In genomic region chr16:30491744-30492308, GRCh38 we compare ENCODE assay signal across 9 cellular contexts. TPM values are rescaled to one million over a fixed set of nuclear protein-coding genes. Genes with fewer than 3 reads are reported as not detected.
A peak's percentile ranks its signal among the peaks of the same experiment; 100 is the strongest.
DNase-seq lines count a peak whose midpoint lies in the region; TF ChIP-seq lines count a peak whose summit lies in the region.
"Had no signal": no experiment of that assay in that cellular context is flagged by ENCODE, and none has a peak within 500 bp of the region (broad histone marks: within the 10 kb centered on the region; RNA-seq: fewer than 3 reads in every experiment).

No MANE protein-coding gene starts in this region.

- H3K9me3 ChIP-seq in prostate gland (no peaks in the 10 kb centered on the region), BE2C (no peaks in the 10 kb centered on the region), H9 (ENCODE audit: control insufficient read depth, low read depth, low read length) (no peaks in the 10 kb centered on the region)

- intact Hi-C loops in prostate gland (cut with DNase I), result no loop called here

- H3K23ac ChIP-seq in H9 (ENCODE audit: insufficient read length, low read depth, low read length), result no peak overlapping the region

- H2BK12ac ChIP-seq in H9 (ENCODE audit: insufficient read length, low read depth, low read length), result no peak overlapping the region

- H4K8ac ChIP-seq in H9 (replicated peaks; ENCODE audit: insufficient read length, low read depth, low read length), result no peak overlapping the region

- H3T11ph ChIP-seq in H9 (ENCODE audit: low read length), result no peak overlapping the region

- peaks cover 17% of the 10 kb centered on the region for H3K27me3 Mint-ChIP-seq in H9 (ENCODE audit: low read depth)

- H4K91ac ChIP-seq in H9 (ENCODE audit: insufficient read length, low read depth, low read length), result no peak overlapping the region

- H3K4me3 Mint-ChIP-seq in H9, result no peak overlapping the region

- H2BK5ac ChIP-seq in H9 (ENCODE audit: insufficient read length, low read length), result no peak overlapping the region

- no peak overlapping the region for H2BK20ac ChIP-seq in H9 (ENCODE audit: low read depth, low read length, poor library complexity, severe bottlenecking)

- H3K23me2 ChIP-seq in H9 (ENCODE audit: insufficient read length, low read depth, low read length, poor library complexity, severe bottlenecking), result no peaks in the 10 kb centered on the region

- no peak overlapping the region for H2BK15ac ChIP-seq in H9 (ENCODE audit: low read depth, low read length)

- no peak overlapping the region for H3K18ac ChIP-seq in H9 (ENCODE audit: insufficient read length, low read depth, low read length)

- no peak overlapping the region for H4K5ac ChIP-seq in H9 (ENCODE audit: insufficient read length, low read depth, low read length)

- no peaks in the 10 kb centered on the region for H3K36me3 Mint-ChIP-seq in H9 (ENCODE audit: insufficient read depth in 1 of 3, low read depth in 3 of 3)

- peak; percentile 53 for DNase-seq in DMS 273 (lab: John Stamatoyannopoulos, UW; ENCODE audit: unreplicated experiment)
- no peak for DNase-seq in DMS 273 treated with DMSO at 0.1 percent for 48 hours (lab: John Stamatoyannopoulos, UW)
- peak; percentile 76 to 81 for DNase-seq in cardiac fibroblast (ENCODE audit: low read depth in 2 of 2)
- DNase-seq in prostate gland (ENCODE audit: low spot score), result peak; percentile 25
- DNase-seq in NCI-H2029 (lab: John Stamatoyannopoulos, UW), result no peak
- DNase-seq in BE2C, result no peak
- no peak for DNase-seq in H9

- H3K4me3 ChIP-seq in cardiac fibroblast (replicated peaks in 1 of 2; ENCODE audit: low read depth in 2 of 2, low read length in 2 of 2) (no peak overlapping the region), prostate gland (no peak overlapping the region), BE2C (ENCODE audit: low read depth, low read length) (no peak overlapping the region)

- H3K4me1 Mint-ChIP-seq in H9, result peaks cover 14 to 24% of the 10 kb centered on the region in 2 experiments

- H3K4me1 ChIP-seq in prostate gland (replicated peaks) (no peaks in the 10 kb centered on the region), BE2C (no peaks in the 10 kb centered on the region), H9 (ENCODE audit: insufficient read depth, low read length) (no peaks in the 10 kb centered on the region; the same call in 1 of the 2 replicates)

- no peak overlapping the region for H3K9ac ChIP-seq in H9 (ENCODE audit: extremely low read depth, insufficient read length, low read length)

- no peaks in the 10 kb centered on the region for H3K79me2 ChIP-seq in H9 (ENCODE audit: insufficient read depth, low read length)

- no peaks in the 10 kb centered on the region for H3K36me3 ChIP-seq in prostate gland
- H3K36me3 ChIP-seq in BE2C, result no peaks in the 10 kb centered on the region

- H3K27ac ChIP-seq in prostate gland, result no peak overlapping the region
- no peak overlapping the region for H3K27ac ChIP-seq in H9 (ENCODE audit: insufficient read length, low read depth, low read length)
- H3K27ac ChIP-seq: 22Rv1 had no signal

- H3K9me3 Mint-ChIP-seq in H9, result no peaks in the 10 kb centered on the region; a peak in 3 of 5 replicates

- TF ChIP-seq CTCF in cardiac fibroblast (IDR thresholded peaks at IDR 0.05; ENCODE audit: low read depth, low read length), result no peak
- TF ChIP-seq CTCF in prostate gland (IDR thresholded peaks at IDR 0.05), result no peak
- TF ChIP-seq CTCF in BE2C (IDR thresholded peaks at IDR 0.05; ENCODE audit: low read depth, low read length), result no peak
- no peak for TF ChIP-seq CTCF in H9 (conservative IDR thresholded peaks at IDR 0.05)

- H2AFZ ChIP-seq in H9 (ENCODE audit: low read length), result no peak overlapping the region

- no peak overlapping the region for H2BK120ac ChIP-seq in H9 (ENCODE audit: low read depth, low read length, poor library complexity, severe bottlenecking)

- no peak for TF ChIP-seq POLR2A in prostate gland (IDR thresholded peaks at IDR 0.05)

- no peak overlapping the region for H3K4ac ChIP-seq in H9 (ENCODE audit: low read depth, low read length)

- H2AK5ac ChIP-seq in H9 (ENCODE audit: insufficient read length, low read length), result no peak overlapping the region

- WGBS in prostate gland, result 61% methylated on average over 6 of the region's 6 CpGs
- no CpG with 5 or more reads among the region's 6 CpGs for WGBS in H9 (ENCODE audit: extremely low coverage, insufficient read length, low lambda C conversion rate)

- H3K14ac ChIP-seq in H9 (ENCODE audit: insufficient read depth, low read length), result no peak overlapping the region

- no peaks in the 10 kb centered on the region for H4K20me1 ChIP-seq in H9 (ENCODE audit: control insufficient read depth, insufficient read depth, insufficient read length)

- no peak overlapping the region for H3K4me2 ChIP-seq in H9 (ENCODE audit: insufficient read depth, insufficient read length, low read length)

- H3K27ac Mint-ChIP-seq in H9, result no peak overlapping the region

- H3K79me1 ChIP-seq in H9 (ENCODE audit: insufficient read depth, low read depth, low read length, poor library complexity, severe bottlenecking), result no peaks in the 10 kb centered on the region

- no peak overlapping the region for H3K56ac ChIP-seq in H9 (ENCODE audit: insufficient read length, low read depth, low read length)

- H3K27me3 ChIP-seq in prostate gland (replicated peaks; ENCODE audit: insufficient read depth) (no peaks in the 10 kb centered on the region), BE2C (no peaks in the 10 kb centered on the region), H9 (ENCODE audit: insufficient read depth, low read length) (no peaks in the 10 kb centered on the region)

TF ChIP-seq in PFSK-1, 5 proteins besides CTCF, POLR2A, EP300 and RAD21:
- TF ChIP-seq, protein P1, sequence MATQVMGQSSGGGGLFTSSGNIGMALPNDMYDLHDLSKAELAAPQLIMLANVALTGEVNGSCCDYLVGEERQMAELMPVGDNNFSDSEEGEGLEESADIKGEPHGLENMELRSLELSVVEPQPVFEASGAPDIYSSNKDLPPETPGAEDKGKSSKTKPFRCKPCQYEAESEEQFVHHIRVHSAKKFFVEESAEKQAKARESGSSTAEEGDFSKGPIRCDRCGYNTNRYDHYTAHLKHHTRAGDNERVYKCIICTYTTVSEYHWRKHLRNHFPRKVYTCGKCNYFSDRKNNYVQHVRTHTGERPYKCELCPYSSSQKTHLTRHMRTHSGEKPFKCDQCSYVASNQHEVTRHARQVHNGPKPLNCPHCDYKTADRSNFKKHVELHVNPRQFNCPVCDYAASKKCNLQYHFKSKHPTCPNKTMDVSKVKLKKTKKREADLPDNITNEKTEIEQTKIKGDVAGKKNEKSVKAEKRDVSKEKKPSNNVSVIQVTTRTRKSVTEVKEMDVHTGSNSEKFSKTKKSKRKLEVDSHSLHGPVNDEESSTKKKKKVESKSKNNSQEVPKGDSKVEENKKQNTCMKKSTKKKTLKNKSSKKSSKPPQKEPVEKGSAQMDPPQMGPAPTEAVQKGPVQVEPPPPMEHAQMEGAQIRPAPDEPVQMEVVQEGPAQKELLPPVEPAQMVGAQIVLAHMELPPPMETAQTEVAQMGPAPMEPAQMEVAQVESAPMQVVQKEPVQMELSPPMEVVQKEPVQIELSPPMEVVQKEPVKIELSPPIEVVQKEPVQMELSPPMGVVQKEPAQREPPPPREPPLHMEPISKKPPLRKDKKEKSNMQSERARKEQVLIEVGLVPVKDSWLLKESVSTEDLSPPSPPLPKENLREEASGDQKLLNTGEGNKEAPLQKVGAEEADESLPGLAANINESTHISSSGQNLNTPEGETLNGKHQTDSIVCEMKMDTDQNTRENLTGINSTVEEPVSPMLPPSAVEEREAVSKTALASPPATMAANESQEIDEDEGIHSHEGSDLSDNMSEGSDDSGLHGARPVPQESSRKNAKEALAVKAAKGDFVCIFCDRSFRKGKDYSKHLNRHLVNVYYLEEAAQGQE (IDR thresholded peaks at IDR 0.05; ENCODE audit: insufficient read depth in 1 of 2, low read depth in 2 of 2, low read length in 2 of 2), result peak; percentile 36 to 82; a peak in 2 of 4 replicates
- TF ChIP-seq FOXP2 (optimal IDR thresholded peaks at IDR 0.05; ENCODE audit: borderline replicate concordance, extremely low read depth, extremely low read length, insufficient read depth), result no peak

RNA-seq across cellular contexts. Expression of gene ITGAL, which starts 19.3 kb away (rescaled TPM):
- polyA plus RNA-seq in PFSK-1 (2012; ENCODE audit: insufficient read length, low read depth), result not detected
- total RNA-seq in prostate gland, result 10 to 100 TPM in 1 of 2 donors, 1 to 10 TPM in 1; 2.5 to 12.7 TPM
- not detected for polyA plus RNA-seq in BE2C (2012; ENCODE audit: insufficient read depth, insufficient read length, low read depth)
- total RNA-seq in H9 (2021), result not detected in 2 replicates

RNA-seq across cellular contexts. Expression of gene ZNF768, which starts 34.5 kb away (rescaled TPM):
- 111 TPM for polyA plus RNA-seq in PFSK-1 (2012; ENCODE audit: insufficient read length, low read depth)
- 10 to 100 TPM; 46.5 to 61.1 TPM for total RNA-seq in prostate gland
- 131 TPM for polyA plus RNA-seq in BE2C (2012; ENCODE audit: insufficient read depth, insufficient read length, low read depth)
- 39.0 and 40.0 TPM in 2 replicates for total RNA-seq in H9 (2021)

RNA-seq across cellular contexts. Expression of gene ZNF747, which starts 42.8 kb away (rescaled TPM):
- polyA plus RNA-seq in PFSK-1 (2012; ENCODE audit: insufficient read length, low read depth), result 2.6 TPM
- total RNA-seq in prostate gland, result 10 to 100 TPM; 15.8 to 22.6 TPM
- polyA plus RNA-seq in BE2C (2012; ENCODE audit: insufficient read depth, insufficient read length, low read depth), result 6.4 TPM
- 17.5 and 18.4 TPM in 2 replicates for total RNA-seq in H9 (2021)

RNA-seq across cellular contexts. Expression of gene SEPHS2, which starts 46.2 kb away (rescaled TPM):
- polyA plus RNA-seq in PFSK-1 (2012; ENCODE audit: insufficient read length, low read depth), result 44.7 TPM
- total RNA-seq in prostate gland (10 to 100 TPM; 33.7 to 58.9 TPM), H9 (2021) (52.6 and 54.1 TPM in 2 replicates)
- polyA plus RNA-seq in BE2C (2012; ENCODE audit: insufficient read depth, insufficient read length, low read depth), result 106 TPM

Comparison
In these comparisons a context has a peak if more than half of its experiments do, and no peak if none do; other contexts are left out.
1. DNase-seq: peak in DMS 273 (single experiment), cardiac fibroblast (2 of 2) and prostate gland (single experiment); none in DMS 273 treated with DMSO at 0.1 percent for 48 hours (single experiment), NCI-H2029 (single experiment), BE2C (single experiment) and H9 (single experiment).